In genomic region chr6:166342293-166343156, GRCh38 we compare ENCODE assay signal across 1 cellular context.
A peak's percentile ranks its signal among the peaks of the same experiment; 100 is the strongest.
TF ChIP-seq lines count a peak whose summit lies in the region.

Gene SFT2D1, minus strand, starts transcription at chr6:166342545. Its CDS starts 64 bp downstream, at chr6:166342481.

TF ChIP-seq in HepG2, 621 proteins besides CTCF, POLR2A, EP300 and RAD21 (continued from another document and continues in another):
- TF ChIP-seq AFF4 (CRISPR knock-in tag; IDR thresholded peaks at IDR 0.05): 0 out of 2 replicates have a peak, but pooled peaks have one; percentile 79
- TF ChIP-seq ASH2L (IDR thresholded peaks at IDR 0.05; ENCODE audit: insufficient read length, low read depth, low read length): peak; percentile 97
- peak; percentile 93; the same call in 1 of the 2 replicates for TF ChIP-seq EEA1 (CRISPR knock-in tag; IDR thresholded peaks at IDR 0.05; ENCODE audit: borderline replicate concordance)
- peak; percentile 47 for TF ChIP-seq PATZ1 (CRISPR knock-in tag; IDR thresholded peaks at IDR 0.05)
- peak; percentile 81 for TF ChIP-seq ZIK1 (CRISPR knock-in tag; IDR thresholded peaks at IDR 0.05; ENCODE audit: borderline replicate concordance, low read depth)
- TF ChIP-seq AGO2 (optimal IDR thresholded peaks at IDR 0.05; ENCODE audit: low read depth, low read length): peak; percentile 98
- peak; percentile 89; the same call in 1 of the 2 replicates for TF ChIP-seq THAP7 (CRISPR knock-in tag; IDR thresholded peaks at IDR 0.05)
- TF ChIP-seq ZNF33B (CRISPR knock-in tag; IDR thresholded peaks at IDR 0.05): 0 out of 2 replicates have a peak, but pooled peaks have one; percentile 49
- peak; percentile 89; the same call in 1 of the 2 replicates for TF ChIP-seq ZNF530 (CRISPR knock-in tag; IDR thresholded peaks at IDR 0.05; ENCODE audit: low read depth)
- TF ChIP-seq PAX8 (CRISPR knock-in tag; IDR thresholded peaks at IDR 0.05; ENCODE audit: borderline replicate concordance): peak; percentile 63; the same call in 1 of the 2 replicates
- TF ChIP-seq NCOA1 (CRISPR knock-in tag; IDR thresholded peaks at IDR 0.05): peak; percentile 54; the same call in 1 of the 2 replicates
- 0 out of 2 replicates have a peak, but pooled peaks have one; percentile 29 for TF ChIP-seq CHD4 (IDR thresholded peaks at IDR 0.05; ENCODE audit: borderline replicate concordance, low read length)
- TF ChIP-seq ZNF343 (CRISPR knock-in tag; IDR thresholded peaks at IDR 0.05): peak; percentile 79; the same call in 1 of the 2 replicates
- peak; percentile 97; the same call in 1 of the 2 replicates for TF ChIP-seq TRAFD1 (CRISPR knock-in tag; IDR thresholded peaks at IDR 0.05; ENCODE audit: borderline replicate concordance)
- peak; percentile 65; the same call in 1 of the 2 replicates for TF ChIP-seq DZIP1 (CRISPR knock-in tag; IDR thresholded peaks at IDR 0.05)
- peak; percentile 44 for TF ChIP-seq ZKSCAN5 (CRISPR knock-in tag; IDR thresholded peaks at IDR 0.05)
- TF ChIP-seq PHF20 (CRISPR knock-in tag; IDR thresholded peaks at IDR 0.05): peak; percentile 97
- peak; percentile 52; the same call in 1 of the 2 replicates for TF ChIP-seq HMG20B (CRISPR knock-in tag; conservative IDR thresholded peaks at IDR 0.05)
- peak; percentile 58; the same call in 1 of the 2 replicates for TF ChIP-seq ZNF772 (CRISPR knock-in tag; IDR thresholded peaks at IDR 0.05)
- TF ChIP-seq ZBTB42 (CRISPR knock-in tag; IDR thresholded peaks at IDR 0.05): peak; percentile 38; the same call in 1 of the 2 replicates
- TF ChIP-seq FOXO4 (CRISPR knock-in tag; conservative IDR thresholded peaks at IDR 0.05): 0 out of 2 replicates have a peak, but pooled peaks have one; percentile 76
- peak; percentile 97 for TF ChIP-seq ZFY (CRISPR knock-in tag; IDR thresholded peaks at IDR 0.05)
- TF ChIP-seq KDM5B (CRISPR knock-in tag; IDR thresholded peaks at IDR 0.05; ENCODE audit: borderline replicate concordance): peak; percentile 98
- no peak for TF ChIP-seq RFX5 (IDR thresholded peaks at IDR 0.05; ENCODE audit: low read depth, low read length)
- no peak for TF ChIP-seq ZFP36L2 (CRISPR knock-in tag; IDR thresholded peaks at IDR 0.05)
- TF ChIP-seq ZNF777 (CRISPR knock-in tag; IDR thresholded peaks at IDR 0.05): peak; percentile 53; the same call in 1 of the 2 replicates
- TF ChIP-seq SP2 (CRISPR knock-in tag; IDR thresholded peaks at IDR 0.05): peak; percentile 77
- TF ChIP-seq ZNF432 (CRISPR knock-in tag; IDR thresholded peaks at IDR 0.05; ENCODE audit: borderline replicate concordance): no peak
- peak; percentile 86; the same call in 1 of the 2 replicates for TF ChIP-seq GFI1 (CRISPR knock-in tag; IDR thresholded peaks at IDR 0.05; ENCODE audit: borderline replicate concordance)
- peak; percentile 47; the same call in 1 of the 2 replicates for TF ChIP-seq TFDP1 (CRISPR knock-in tag; IDR thresholded peaks at IDR 0.05; ENCODE audit: borderline replicate concordance)
- TF ChIP-seq ZNF800 (CRISPR knock-in tag; IDR thresholded peaks at IDR 0.05): peak; percentile 83
- no peak for TF ChIP-seq SRF (IDR thresholded peaks at IDR 0.05; ENCODE audit: low read depth, low read length)
- peak; percentile 71; the same call in 1 of the 2 replicates for TF ChIP-seq TFAP4 (IDR thresholded peaks at IDR 0.05; ENCODE audit: borderline replicate concordance, low read depth)
- TF ChIP-seq ZBTB43 (CRISPR knock-in tag; conservative IDR thresholded peaks at IDR 0.05): peak; percentile 49; the same call in 1 of the 2 replicates
- TF ChIP-seq NPAS2 (CRISPR knock-in tag; IDR thresholded peaks at IDR 0.05; ENCODE audit: borderline replicate concordance): no peak
- peak; percentile 86 for TF ChIP-seq ARID2 (CRISPR knock-in tag; IDR thresholded peaks at IDR 0.05; ENCODE audit: borderline replicate concordance)
- TF ChIP-seq STAG1 (CRISPR knock-in tag; IDR thresholded peaks at IDR 0.05): peak; percentile 23
- TF ChIP-seq HNRNPL (IDR thresholded peaks at IDR 0.05; ENCODE audit: low read depth, low read length): peak; percentile 83
